ENCODE assay signal across 26 cellular contexts in genomic region chr4:1601533-1601835, GRCh38.
"Had no signal": no experiment of that assay in that cellular context is flagged by ENCODE, and none has a peak within 500 bp of the region (broad histone marks: within the 10 kb centered on the region; RNA-seq: fewer than 3 reads in every experiment).

No MANE protein-coding gene starts in this region.

- H3K9ac ChIP-seq: KMS-11, SK-N-SH had no signal

- H3K4me3 ChIP-seq: Peyer's patch, SJSA1 had no signal

- H3K36me3 ChIP-seq: Peyer's patch, SJSA1 had no signal

- DNase-seq: activated CD4-positive, alpha-beta T cell treated with anti-CD3 and anti-CD28 coated beads, Interleukin-2, amount 10 ng/mL, durations not matched to agents 24 days and 14 days; activated CD4-positive, alpha-beta T cell treated with anti-CD3 and anti-CD28 coated beads, Interleukin-2, amount 50 U/mL, for 4 hours; activated CD8-positive, alpha-beta T cell treated with anti-CD3 and anti-CD28 coated beads for 36 hours; activated naive CD4-positive, alpha-beta T cell treated with anti-CD3 and anti-CD28 coated beads, Interleukin-2, amount 10 ng/mL, durations not matched to agents 7 days and 5 days; activated naive CD8-positive, alpha-beta T cell treated with anti-CD3 and anti-CD28 coated beads, Interleukin-2, amount 50 U/mL, for 24 hours; activated T-cell treated with anti-CD3 and anti-CD28 coated beads, Interleukin-2, amount 50 U/mL, for 24 hours; anterior cingulate cortex; caudate nucleus; MM.1S; MV-4-11; NCI-H1092; NCI-H1436 treated with DMSO at 0.1 percent for 48 hours; NCI-H1694 treated with DMSO at 0.1 percent for 48 hours; NCI-H2029; NCI-H345; NCI-H526; NCI-H748 treated with DMSO at 0.1 percent for 48 hours; NK-92 treated with Interleukin-12 subunit alpha and Interleukin-12 subunit beta, amount 100 ng/mL, for 24 hours; PC-3; Peyer's patch; RPMI8226; SK-N-SH had no signal

- H3K9me3 ChIP-seq: Peyer's patch, SJSA1, SK-N-SH had no signal

- H3K27me3 ChIP-seq: Peyer's patch, SJSA1 had no signal

- FAIRE-seq: bronchial epithelial cell, TTC549 had no signal

- H3K4me2 ChIP-seq: KMS-11, SK-N-SH had no signal

- H3K4me1 ChIP-seq: Peyer's patch, SJSA1 had no signal

- H3K27ac ChIP-seq: KMS-11, Peyer's patch, SJSA1 had no signal

- ATAC-seq: activated CD8-positive, alpha-beta T cell treated with anti-CD3 and anti-CD28 coated beads for 36 hours; activated naive CD8-positive, alpha-beta T cell treated with anti-CD3 and anti-CD28 coated beads, Interleukin-2, amount 50 U/mL, for 24 hours; PC-3 had no signal
